In the genomic region with DNA sequence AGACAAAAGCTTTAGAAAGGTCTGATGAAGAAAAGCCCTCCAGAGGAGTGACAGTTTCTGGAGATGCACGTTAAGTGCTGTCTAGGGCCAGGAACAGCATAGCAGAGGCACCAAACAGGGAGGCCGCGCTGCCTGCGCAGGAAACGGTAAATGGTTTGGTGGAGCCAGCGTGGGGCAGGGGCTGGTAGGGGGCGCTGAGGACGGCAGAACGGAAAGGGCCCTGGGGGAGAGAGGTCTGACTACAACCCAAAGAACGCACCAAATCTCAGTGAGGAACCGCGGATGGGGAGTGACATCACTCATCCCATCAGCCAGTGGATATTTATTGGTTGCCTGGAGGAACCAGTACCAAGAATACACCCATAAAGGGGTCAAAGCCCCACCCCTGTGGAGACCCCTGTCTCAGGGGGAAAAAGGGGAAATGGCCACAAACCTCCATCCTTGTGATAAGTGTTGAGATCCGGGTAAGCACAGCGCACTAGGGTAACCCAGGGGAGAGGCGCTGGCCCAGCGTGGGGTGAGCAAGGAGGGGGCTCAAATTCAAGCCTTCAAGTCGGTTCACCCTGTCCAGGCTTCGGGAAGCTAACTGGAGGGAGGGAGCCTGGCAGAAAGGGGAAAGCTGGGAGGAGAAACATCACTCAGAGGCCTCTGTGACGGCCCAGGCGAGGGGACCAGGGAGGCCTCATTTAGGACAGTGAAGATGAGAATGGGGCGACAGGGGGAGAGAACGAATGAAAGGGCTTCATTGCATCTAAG, we compare ENCODE assay signal across 19 cellular contexts.
"Had no signal": no experiment of that assay in that cellular context is flagged by ENCODE, and none has a peak within 500 bp of the region (broad histone marks: within the 10 kb centered on the region; RNA-seq: fewer than 3 reads in every experiment).

No MANE protein-coding gene starts in this region.

- H3K4me1 ChIP-seq: colonic mucosa, pancreas, psoas muscle, right atrium auricular region, spleen, upper lobe of left lung, vagina had no signal

- ATAC-seq: effector memory CD8-positive, alpha-beta T cell; left colon; pancreas; psoas muscle had no signal

- H3K4me3 Mint-ChIP-seq: activated naive CD4-positive, alpha-beta T cell treated with anti-CD3 and anti-CD28 coated beads, Interleukin-2, amount 10 ng/mL, durations not matched to agents 7 days and 5 days; activated T-helper 1 cell treated with anti-CD3 and anti-CD28 coated beads, Interleukin-12 subunit alpha, Interleukin-12 subunit beta, Interleukin-2, Interleukin-4 antibody, amounts not matched to agents 30 ng/mL and 10 ng/mL and 1 ng/mL, durations not matched to agents 14 hours and 24 hours and 36 hours; effector memory CD8-positive, alpha-beta T cell; mesothelial cell of epicardium had no signal

- DNase-seq: activated CD4-positive, alpha-beta T cell treated with anti-CD3 and anti-CD28 coated beads for 48 hours; activated CD4-positive, alpha-beta T cell treated with anti-CD3 and anti-CD28 coated beads, Interleukin-2, amount 50 U/mL, for 48 hours; activated CD8-positive, alpha-beta memory T cell treated with anti-CD3 and anti-CD28 coated beads for 24 hours; activated effector memory CD4-positive, alpha-beta T cell treated with anti-CD3 and anti-CD28 coated beads, Interleukin-2, amount 50 U/mL, for 16 hours; activated naive CD4-positive, alpha-beta T cell treated with anti-CD3 and anti-CD28 coated beads, Interleukin-2, amount 10 ng/mL, durations not matched to agents 7 days and 5 days; colonic mucosa; effector memory CD8-positive, alpha-beta T cell; left colon; naive B cell; pancreas; psoas muscle; spleen; testis had no signal

- H3K4me1 Mint-ChIP-seq: activated naive CD4-positive, alpha-beta T cell treated with anti-CD3 and anti-CD28 coated beads, Interleukin-2, amount 10 ng/mL, durations not matched to agents 7 days and 5 days; mesothelial cell of epicardium; naive B cell had no signal

- H3K36me3 Mint-ChIP-seq: activated naive CD4-positive, alpha-beta T cell treated with anti-CD3 and anti-CD28 coated beads, Interleukin-2, amount 10 ng/mL, durations not matched to agents 7 days and 5 days; mesothelial cell of epicardium; naive B cell had no signal

- H3K9me3 Mint-ChIP-seq: activated naive CD4-positive, alpha-beta T cell treated with anti-CD3 and anti-CD28 coated beads, Interleukin-2, amount 10 ng/mL, durations not matched to agents 7 days and 5 days; activated T-helper 1 cell treated with anti-CD3 and anti-CD28 coated beads, Interleukin-12 subunit alpha, Interleukin-12 subunit beta, Interleukin-2, Interleukin-4 antibody, amounts not matched to agents 30 ng/mL and 10 ng/mL and 1 ng/mL, durations not matched to agents 14 hours and 24 hours and 36 hours; effector memory CD8-positive, alpha-beta T cell; mesothelial cell of epicardium had no signal

- H3K9me3 ChIP-seq: colonic mucosa, pancreas, psoas muscle, right atrium auricular region, testis, upper lobe of left lung, vagina had no signal

- H3K27ac ChIP-seq: colonic mucosa, pancreas, psoas muscle, right atrium auricular region, spleen, upper lobe of left lung, vagina, VCaP had no signal

- H3K4me3 ChIP-seq: colonic mucosa, pancreas, psoas muscle, right atrium auricular region, spleen, testis, upper lobe of left lung, vagina had no signal

- H3K27ac Mint-ChIP-seq: activated naive CD4-positive, alpha-beta T cell treated with anti-CD3 and anti-CD28 coated beads, Interleukin-2, amount 10 ng/mL, durations not matched to agents 7 days and 5 days; activated T-helper 1 cell treated with anti-CD3 and anti-CD28 coated beads, Interleukin-12 subunit alpha, Interleukin-12 subunit beta, Interleukin-2, Interleukin-4 antibody, amounts not matched to agents 30 ng/mL and 10 ng/mL and 1 ng/mL, durations not matched to agents 14 hours and 24 hours and 36 hours; effector memory CD8-positive, alpha-beta T cell; mesothelial cell of epicardium had no signal

- H3K27me3 Mint-ChIP-seq: activated naive CD4-positive, alpha-beta T cell treated with anti-CD3 and anti-CD28 coated beads, Interleukin-2, amount 10 ng/mL, durations not matched to agents 7 days and 5 days had no signal

- H3K27me3 ChIP-seq: colonic mucosa, pancreas, right atrium auricular region, spleen, testis, upper lobe of left lung, vagina had no signal

- H3K36me3 ChIP-seq: colonic mucosa, pancreas, right atrium auricular region, spleen, upper lobe of left lung, vagina had no signal
